In genomic region chr14:48250575-48250974, GRCh38 we compare ENCODE assay signal across 2 cellular contexts.
A peak's percentile ranks its signal among the peaks of the same experiment; 100 is the strongest.
TF ChIP-seq lines count a peak whose summit lies in the region.

No MANE protein-coding gene starts in this region.

TF ChIP-seq in WTC11, 78 proteins besides CTCF, POLR2A, EP300 and RAD21:
- TF ChIP-seq STAT6 (CRISPR knock-in tag; conservative IDR thresholded peaks at IDR 0.05; ENCODE audit: low read depth), result no peak
- TF ChIP-seq ZNF263 (CRISPR knock-in tag; IDR thresholded peaks at IDR 0.05; ENCODE audit: low read depth), result no peak
- no peak for TF ChIP-seq ZNF396 (CRISPR knock-in tag; IDR thresholded peaks at IDR 0.05; ENCODE audit: borderline replicate concordance)
- TF ChIP-seq KAT7 (CRISPR knock-in tag; IDR thresholded peaks at IDR 0.05; ENCODE audit: borderline replicate concordance), result no peak
- no peak for TF ChIP-seq CREM (CRISPR knock-in tag; IDR thresholded peaks at IDR 0.05)
- TF ChIP-seq ZBTB43 (CRISPR knock-in tag; IDR thresholded peaks at IDR 0.05), result no peak
- TF ChIP-seq NFATC4 (CRISPR knock-in tag; IDR thresholded peaks at IDR 0.05), result peak; percentile 44; the same call in 1 of the 2 replicates
- TF ChIP-seq ZSCAN18 (CRISPR knock-in tag; IDR thresholded peaks at IDR 0.05), result no peak
- TF ChIP-seq FOXP1 (CRISPR knock-in tag; IDR thresholded peaks at IDR 0.05; ENCODE audit: borderline replicate concordance), result no peak
- TF ChIP-seq ZNF671 (CRISPR knock-in tag; IDR thresholded peaks at IDR 0.05), result no peak
- no peak for TF ChIP-seq NR1H2 (CRISPR knock-in tag; IDR thresholded peaks at IDR 0.05)
- TF ChIP-seq ZNF425 (CRISPR knock-in tag; conservative IDR thresholded peaks at IDR 0.05), result peak; percentile 14; the same call in 1 of the 2 replicates

TF ChIP-seq in H1, 55 proteins besides CTCF, POLR2A, EP300 and RAD21:
- TF ChIP-seq POLR2AphosphoS5 (IDR thresholded peaks at IDR 0.05; ENCODE audit: low read depth, low read length), result peak; percentile 84
- TF ChIP-seq GABPA (IDR thresholded peaks at IDR 0.05; ENCODE audit: borderline replicate concordance, insufficient read depth, low read length), result no peak
